8 cellular contexts compared by ENCODE assay signal in genomic region chr17:67245073-67245693, GRCh38. TPM values are rescaled to one million over a fixed set of nuclear protein-coding genes. Genes with fewer than 3 reads are reported as not detected.
DNase-seq lines count a peak whose midpoint lies in the region; ATAC-seq and TF ChIP-seq lines count a peak whose summit lies in the region.

Gene HELZ, minus strand, starts transcription at chr17:67245196. Its CDS starts 26,392 bp downstream, at chr17:67218804.

- peak within 1 kb of the TSS; percentile 78 to 84 for H3K9ac ChIP-seq in mucosa of rectum (ENCODE audit: low read depth in 1 of 2, low read length in 2 of 2)

- ATAC-seq in GM21390 (IDR thresholded peaks at IDR 0.05; ENCODE audit: unreplicated experiment), result peak; percentile 62

- peaks cover 15 to 23% of the 10 kb centered on the region in 2 donors for H3K4me1 ChIP-seq in mucosa of rectum (ENCODE audit: control insufficient read depth in 2 of 2, insufficient read depth in 2 of 2, low read length in 2 of 2)

- peak within 1 kb of the TSS; percentile 83 to 86 for H3K4me3 ChIP-seq in mucosa of rectum (ENCODE audit: low read length in 2 of 2)

- H3K27me3 ChIP-seq in mucosa of rectum (ENCODE audit: control insufficient read depth in 2 of 2, insufficient read depth in 2 of 2, low read length in 2 of 2), result no peaks in the 10 kb centered on the region

- in situ Hi-C loops in KBM-7 (cut with MboI; ENCODE audit: low pct_unique_long_range_greater_than_20kb, low sequenced_read_pairs), result no loop called here

- peaks cover 3 to 4% of the 10 kb centered on the region in 2 donors for H3K36me3 ChIP-seq in mucosa of rectum (ENCODE audit: control insufficient read depth in 2 of 2, insufficient read depth in 2 of 2, low read length in 2 of 2)

- DNase-seq in CD1c-positive myeloid dendritic cell (ENCODE audit: extremely low spot score), result peak; percentile 84
- peak; percentile 78 for DNase-seq in KBM-7
- peak; percentile 66 for DNase-seq in activated T-cell treated with anti-CD3 and anti-CD28 coated beads for 48 hours (ENCODE audit: low read depth)
- peak; percentile 86 to 90 for DNase-seq in erythroblast (lab: John Stamatoyannopoulos, UW)
- DNase-seq in stimulated activated CD8-positive, alpha-beta memory T cell treated with anti-CD3 and anti-CD28 coated beads, Interleukin-4, amount 100 ng/mL, for 24 hours (ENCODE audit: low read depth), result peak; percentile 63

- peak; percentile 45 for TF ChIP-seq POLR2A in erythroblast (IDR thresholded peaks at IDR 0.05; ENCODE audit: low read length)

- peak within 1 kb of the TSS; percentile 74 to 79 for H3K27ac ChIP-seq in mucosa of rectum (ENCODE audit: low read depth in 2 of 2, low read length in 2 of 2)

- H3K9me3 ChIP-seq in mucosa of rectum (ENCODE audit: control insufficient read depth in 2 of 2, low read length in 2 of 2), result no peaks in the 10 kb centered on the region

TF ChIP-seq in PFSK-1, 5 proteins besides CTCF, POLR2A, EP300 and RAD21:
- TF ChIP-seq SIN3A (IDR thresholded peaks at IDR 0.05; ENCODE audit: borderline replicate concordance, insufficient read depth, low read length), result peak; percentile 31; the same call in 1 of the 2 replicates
- TF ChIP-seq REST (IDR thresholded peaks at IDR 0.05; ENCODE audit: insufficient read depth in 1 of 2, low read depth in 2 of 2, low read length in 2 of 2), result no peak
- peak; percentile 86; the same call in 1 of the 2 replicates for TF ChIP-seq TAF1 (IDR thresholded peaks at IDR 0.05; ENCODE audit: borderline replicate concordance, insufficient read depth, low read length)
- no peak for TF ChIP-seq FOXP2 (optimal IDR thresholded peaks at IDR 0.05; ENCODE audit: borderline replicate concordance, extremely low read depth, extremely low read length, insufficient read depth)
- TF ChIP-seq POLR2AphosphoS5 (IDR thresholded peaks at IDR 0.05; ENCODE audit: low read depth, low read length), result peak; percentile 68; the same call in 1 of the 2 replicates

RNA-seq across cellular contexts. Expression of gene HELZ, which starts in this region (rescaled TPM):
- polyA plus RNA-seq in PFSK-1 (2012; ENCODE audit: insufficient read length, low read depth), result 3.2 TPM

Comparison
In these comparisons a context has a peak if more than half of its experiments do, and no peak if none do; other contexts are left out.
1. Peak in every context shown above with its lines: DNase-seq, ATAC-seq, H3K4me3 ChIP-seq and H3K27ac ChIP-seq.